Comparison of ENCODE assay signal across 10 cellular contexts in genomic region chr9:41125109-41125658, GRCh38. TPM values are rescaled to one million over a fixed set of nuclear protein-coding genes. Genes with fewer than 3 reads are reported as not detected.
"Had no signal": no experiment of that assay in that cellular context is flagged by ENCODE, and none has a peak within 500 bp of the region (broad histone marks: within the 10 kb centered on the region; RNA-seq: fewer than 3 reads in every experiment).

No MANE protein-coding gene starts in this region.

RNA-seq across cellular contexts. Expression of gene FOXD4L6, which starts 3.3 kb away (rescaled TPM):
- total RNA-seq: naive thymus-derived CD8-positive, alpha-beta T cell; natural killer cell treated with Interleukin-12 subunit alpha and Interleukin-12 subunit beta and Interleukin-15 and Interleukin-18, amount 100 ng/mL, for 72 hours; osteocyte; progenitor cell of endocrine pancreas; psoas muscle; testis; transverse colon; ureter; vagina had no signal
- polyA plus RNA-seq: naive thymus-derived CD8-positive, alpha-beta T cell; smooth muscle cell had no signal
